In the genomic region with DNA sequence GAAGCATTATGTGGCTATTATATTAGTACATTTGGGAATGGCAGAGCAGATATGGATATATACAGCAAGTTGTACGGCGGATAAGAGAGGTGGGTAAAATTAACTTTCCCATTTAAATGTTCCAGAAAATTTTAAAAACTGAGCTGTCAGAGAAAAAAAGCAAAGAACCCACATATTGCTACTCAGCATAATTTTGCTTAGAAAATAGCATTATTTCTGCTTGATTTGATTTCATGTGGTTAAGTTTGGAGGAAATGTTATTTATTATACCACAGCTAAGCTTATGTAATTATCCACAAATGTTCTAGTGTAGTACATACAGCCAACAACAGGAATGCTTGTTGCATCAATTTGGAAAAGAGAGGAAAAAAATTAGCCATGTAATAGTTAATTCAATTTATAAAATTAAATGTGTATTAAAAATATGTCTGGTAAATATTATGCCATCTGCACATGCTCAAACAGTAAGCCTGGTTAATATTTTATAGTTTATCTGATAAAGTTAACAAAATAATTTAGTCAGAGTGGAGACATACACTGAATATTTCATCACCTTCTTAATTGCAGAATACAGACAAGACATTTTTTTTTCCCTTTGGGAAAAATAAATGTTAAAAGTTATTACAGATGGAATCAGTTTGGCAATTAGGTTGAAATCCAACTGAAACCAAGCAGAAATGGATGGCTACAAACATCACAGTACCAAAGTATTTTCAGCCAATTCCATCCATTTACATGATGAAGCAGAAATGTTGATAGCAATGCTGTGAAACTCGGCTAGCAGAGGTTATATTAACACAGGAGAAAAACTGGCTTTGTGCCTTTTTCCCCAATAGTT, we compare ENCODE assay signal across 19 cellular contexts.
A peak's percentile ranks its signal among the peaks of the same experiment; 100 is the strongest.
DNase-seq lines count a peak whose midpoint lies in the region; ATAC-seq, FAIRE-seq and TF ChIP-seq lines count a peak whose summit lies in the region.
"Had no signal": no experiment of that assay in that cellular context is flagged by ENCODE, and none has a peak within 500 bp of the region (broad histone marks: within the 10 kb centered on the region; RNA-seq: fewer than 3 reads in every experiment).

No MANE protein-coding gene starts in this region.

- CTCF ChIA-PET in OCI-LY7 (lab: Charles Lee; ENCODE audit: unreplicated experiment): no interaction called here

- no peaks in the 10 kb centered on the region for H4K20me1 ChIP-seq in OCI-LY7 (ENCODE audit: insufficient read depth, low read length)
- H4K20me1 ChIP-seq: BLaER1 treated with 17β-estradiol and CSF1 and Interleukin-3, amounts not matched to agents 10 nM and 100 nM had no signal

- BruUV-seq in OCI-LY7 (replicated peaks; lab: Mats Ljungman, UMichigan): no TSS peak

- peaks cover 6% of the 10 kb centered on the region for H3K4me1 Mint-ChIP-seq in progenitor cell of endocrine pancreas (ENCODE audit: low read depth)
- H3K4me1 Mint-ChIP-seq: CD8-positive, alpha-beta memory T cell had no signal

- H3K9me3 ChIP-seq in OCI-LY7 (ENCODE audit: low read length): no peaks in the 10 kb centered on the region
- H3K9me3 ChIP-seq in thoracic aorta: no peaks in the 10 kb centered on the region
- H3K9me3 ChIP-seq in ovary: no peaks in the 10 kb centered on the region
- H3K9me3 ChIP-seq: BLaER1 treated with 17β-estradiol and CSF1 and Interleukin-3, amounts not matched to agents 10 nM and 100 nM; MG63 had no signal

- H3K9me3 Mint-ChIP-seq in progenitor cell of endocrine pancreas (ENCODE audit: low read depth): no peaks in the 10 kb centered on the region

- H3K9me2 ChIP-seq in OCI-LY7 (ENCODE audit: insufficient read depth, low read length): no peaks in the 10 kb centered on the region

- no peak overlapping the region for H3K4me2 ChIP-seq in OCI-LY7 (ENCODE audit: low read length)
- H3K4me2 ChIP-seq: KMS-11 had no signal

- H3K4me3 Mint-ChIP-seq in progenitor cell of endocrine pancreas (ENCODE audit: low read depth): no peak overlapping the region
- H3K4me3 Mint-ChIP-seq: CD8-positive, alpha-beta memory T cell had no signal

- TF ChIP-seq CTCF in OCI-LY7 (conservative IDR thresholded peaks at IDR 0.05; ENCODE audit: low read length) (no peak), thoracic aorta (IDR thresholded peaks at IDR 0.05) (no peak), progenitor cell of endocrine pancreas (IDR thresholded peaks at IDR 0.05; ENCODE audit: unreplicated experiment) (no peak), ovary (IDR thresholded peaks at IDR 0.05) (no peak)

- TF ChIP-seq POLR2A in ovary (IDR thresholded peaks at IDR 0.05): no peak

- H3K36me3 ChIP-seq in OCI-LY7 (ENCODE audit: insufficient read depth, low read length) (no peaks in the 10 kb centered on the region), thoracic aorta (no peaks in the 10 kb centered on the region), ovary (no peaks in the 10 kb centered on the region)
- H3K36me3 ChIP-seq: BLaER1 treated with 17β-estradiol and CSF1 and Interleukin-3, amounts not matched to agents 10 nM and 100 nM; MG63 had no signal

- H2AFZ ChIP-seq in OCI-LY7 (ENCODE audit: low read length): peak overlapping the region; percentile 24; the same call in 1 of the 2 replicates

- DNase-seq in NCI-H2171 treated with DMSO at 0.1 percent for 48 hours (lab: John Stamatoyannopoulos, UW): peak; percentile 49
- DNase-seq in NCI-H2171 (lab: John Stamatoyannopoulos, UW): no peak
- no peak for DNase-seq in OCI-LY7 (ENCODE audit: low spot score)
- no peak for DNase-seq in thoracic aorta (ENCODE audit: low spot score)
- DNase-seq in MV-4-11 (lab: John Stamatoyannopoulos, UW): no peak
- DNase-seq in progenitor cell of endocrine pancreas (ENCODE audit: low spot score, unreplicated experiment): no peak
- DNase-seq in ovary: no peak
- DNase-seq: CD8-positive, alpha-beta memory T cell; GOT3; MG63; NCI-H510A; NCI-H774 had no signal

- H3K4me3 ChIP-seq in OCI-LY7 (ENCODE audit: low read depth, low read length, poor library complexity, severe bottlenecking) (no peak overlapping the region), thoracic aorta (no peak overlapping the region), ovary (no peak overlapping the region)
- H3K4me3 ChIP-seq: BLaER1 treated with 17β-estradiol and CSF1 and Interleukin-3, amounts not matched to agents 10 nM and 100 nM; GM12878; MG63 had no signal

- WGBS in ovary, 3 donors: 60 to 67% (median 63%) methylated on average over 3 of the region's 3 CpGs

- H3K27me3 Mint-ChIP-seq in progenitor cell of endocrine pancreas: peaks cover 10% of the 10 kb centered on the region
- H3K27me3 Mint-ChIP-seq: CD8-positive, alpha-beta memory T cell had no signal

- FAIRE-seq in endometrium (lab: Jason Lieb, UNC): peak; percentile 97
- FAIRE-seq: GM12878, GM18507 had no signal

- H3K4me1 ChIP-seq in OCI-LY7 (ENCODE audit: insufficient read depth, low read length, poor library complexity, severe bottlenecking) (peaks cover 12% of the 10 kb centered on the region), thoracic aorta (ENCODE audit: control insufficient read depth in 1 of 2, low read depth in 2 of 2) (peaks cover 3 to 42% of the 10 kb centered on the region in 2 donors), ovary (ENCODE audit: insufficient read depth) (peaks cover 3% of the 10 kb centered on the region)

- no peaks in the 10 kb centered on the region for H3K27me3 ChIP-seq in thoracic aorta (replicated peaks; ENCODE audit: insufficient read depth)
- no peaks in the 10 kb centered on the region for H3K27me3 ChIP-seq in ovary
- H3K27me3 ChIP-seq: BLaER1 treated with 17β-estradiol and CSF1 and Interleukin-3, amounts not matched to agents 10 nM and 100 nM; MG63 had no signal

- intact Hi-C loops in OCI-LY7 (cut with micrococcal nuclease; ENCODE audit: unreplicated experiment): no loop called here
- intact Hi-C loops in ovary (cut with DNase I): no loop called here

- no peaks in the 10 kb centered on the region for H3K79me2 ChIP-seq in OCI-LY7 (ENCODE audit: insufficient read depth, low read depth, low read length)

- no peak for ATAC-seq in thoracic aorta (ENCODE audit: insufficient number of reproducible peaks, low FRiP score, low read depth)
- ATAC-seq: GM12878, Panc1 had no signal

- no peak overlapping the region for H3K27ac Mint-ChIP-seq in progenitor cell of endocrine pancreas
- H3K27ac Mint-ChIP-seq: CD8-positive, alpha-beta memory T cell had no signal

- no peaks in the 10 kb centered on the region for H3K36me3 Mint-ChIP-seq in progenitor cell of endocrine pancreas (ENCODE audit: insufficient read depth)
- H3K36me3 Mint-ChIP-seq: CD8-positive, alpha-beta memory T cell had no signal

- POLR2A ChIA-PET in OCI-LY7 (lab: Charles Lee): interaction anchor here (0.6 to 0.9 kb wide), 4 partner anchors 137 to 1491 kb away, joined by 3 to 4 read pairs (median 3); no protein-coding TSS in a partner anchor

- TF ChIP-seq EP300 in ovary (IDR thresholded peaks at IDR 0.05): no peak

- H3K27ac ChIP-seq in OCI-LY7 (ENCODE audit: low read depth, low read length, poor library complexity, severe bottlenecking) (no peak overlapping the region), thoracic aorta (peak overlapping the region; percentile 25 to 57), ovary (no peak overlapping the region)
- H3K27ac ChIP-seq: 22Rv1; BLaER1 treated with 17β-estradiol and CSF1 and Interleukin-3, amounts not matched to agents 10 nM and 100 nM; KMS-11 had no signal

Comparison
In these comparisons a context has a peak if more than half of its experiments do, and no peak if none do; other contexts are left out.
1. H3K27ac ChIP-seq: peak in thoracic aorta (2 of 2); none in OCI-LY7 (single experiment) and ovary (0 of 2).